Comparison of ENCODE assay signal across 8 cellular contexts in genomic region chr10:88254091-88254490, GRCh38.
DNase-seq lines count a peak whose midpoint lies in the region; ATAC-seq, FAIRE-seq and TF ChIP-seq lines count a peak whose summit lies in the region.

No MANE protein-coding gene starts in this region.

- no peak overlapping the region for H3K27ac ChIP-seq in effector memory CD4-positive, alpha-beta T cell (ENCODE audit: insufficient read depth, low read length, poor library complexity, severe bottlenecking)

- H3K4me3 ChIP-seq in BE2C (ENCODE audit: low read depth, low read length) = no peak overlapping the region
- H3K4me3 ChIP-seq in effector memory CD4-positive, alpha-beta T cell (ENCODE audit: insufficient read depth, low read depth, low read length, poor library complexity, severe bottlenecking) = no peak overlapping the region

- no peaks in the 10 kb centered on the region for H3K9me3 ChIP-seq in BE2C
- no peaks in the 10 kb centered on the region for H3K9me3 ChIP-seq in effector memory CD4-positive, alpha-beta T cell (ENCODE audit: control insufficient read depth, low read length)

- no peaks in the 10 kb centered on the region for H3K36me3 ChIP-seq in BE2C
- no peaks in the 10 kb centered on the region for H3K36me3 ChIP-seq in effector memory CD4-positive, alpha-beta T cell (ENCODE audit: control insufficient read depth, insufficient read depth, low read length)

- H3K4me3 Mint-ChIP-seq in activated CD4-positive, alpha-beta memory T cell treated with anti-CD3 and anti-CD28 coated beads for 36 hours = no peak overlapping the region

- no peaks in the 10 kb centered on the region for H3K36me3 Mint-ChIP-seq in activated CD4-positive, alpha-beta memory T cell treated with anti-CD3 and anti-CD28 coated beads for 36 hours

- ATAC-seq in HG02571 (IDR thresholded peaks at IDR 0.05; ENCODE audit: unreplicated experiment) = peak; percentile 65
- no peak for ATAC-seq in GM18498 (IDR thresholded peaks at IDR 0.05; ENCODE audit: unreplicated experiment)
- ATAC-seq in HG03159 (IDR thresholded peaks at IDR 0.05; ENCODE audit: unreplicated experiment) = no peak

- POLR2A ChIA-PET in activated CD4-positive, alpha-beta memory T cell treated with anti-CD3 and anti-CD28 coated beads for 36 hours (lab: Charles Lee) = no interaction called here

- FAIRE-seq in islet of Langerhans (lab: Jason Lieb, UNC) = peak; percentile 9

- no peaks in the 10 kb centered on the region for H3K9me3 Mint-ChIP-seq in activated CD4-positive, alpha-beta memory T cell treated with anti-CD3 and anti-CD28 coated beads for 36 hours

- no peaks in the 10 kb centered on the region for H3K27me3 ChIP-seq in BE2C
- no peaks in the 10 kb centered on the region for H3K27me3 ChIP-seq in effector memory CD4-positive, alpha-beta T cell (replicated peaks; ENCODE audit: control insufficient read depth, insufficient read depth, low read length, poor library complexity, severe bottlenecking)

- H3K27me3 Mint-ChIP-seq in activated CD4-positive, alpha-beta memory T cell treated with anti-CD3 and anti-CD28 coated beads for 36 hours = no peaks in the 10 kb centered on the region

- peaks cover 5% of the 10 kb centered on the region for H3K4me1 Mint-ChIP-seq in activated CD4-positive, alpha-beta memory T cell treated with anti-CD3 and anti-CD28 coated beads for 36 hours (ENCODE audit: low read depth)

- no peak overlapping the region for H3K27ac Mint-ChIP-seq in activated CD4-positive, alpha-beta memory T cell treated with anti-CD3 and anti-CD28 coated beads for 36 hours

- CTCF ChIA-PET in activated CD4-positive, alpha-beta memory T cell treated with anti-CD3 and anti-CD28 coated beads for 36 hours (lab: Charles Lee) = no interaction called here

- intact Hi-C loops in activated CD4-positive, alpha-beta memory T cell treated with anti-CD3 and anti-CD28 coated beads for 36 hours (cut with micrococcal nuclease) = loop anchor here (1.0 kb wide), 1 partner anchor 17 kb away; no protein-coding TSS in a partner anchor

- no peak for TF ChIP-seq CTCF in BE2C (IDR thresholded peaks at IDR 0.05; ENCODE audit: low read depth, low read length)

- peaks cover 18% of the 10 kb centered on the region for H3K4me1 ChIP-seq in BE2C
- H3K4me1 ChIP-seq in effector memory CD4-positive, alpha-beta T cell (ENCODE audit: control insufficient read depth, insufficient read depth, low read length, poor library complexity, severe bottlenecking) = no peaks in the 10 kb centered on the region

- DNase-seq in BE2C (peak; percentile 36), GF-D8 (lab: John Stamatoyannopoulos, UW) (no peak)
- peak; percentile 31 for DNase-seq in activated CD4-positive, alpha-beta memory T cell treated with anti-CD3 and anti-CD28 coated beads for 36 hours
- DNase-seq in effector memory CD4-positive, alpha-beta T cell = no peak

Comparison
In these comparisons a context has a peak if more than half of its experiments do, and no peak if none do; other contexts are left out.
1. DNase-seq: peak in BE2C (single experiment) and activated CD4-positive, alpha-beta memory T cell treated with anti-CD3 and anti-CD28 coated beads for 36 hours (single experiment); none in GF-D8 (single experiment) and effector memory CD4-positive, alpha-beta T cell (0 of 3).